ENCODE assay signal across 11 cellular contexts in the genomic region with DNA sequence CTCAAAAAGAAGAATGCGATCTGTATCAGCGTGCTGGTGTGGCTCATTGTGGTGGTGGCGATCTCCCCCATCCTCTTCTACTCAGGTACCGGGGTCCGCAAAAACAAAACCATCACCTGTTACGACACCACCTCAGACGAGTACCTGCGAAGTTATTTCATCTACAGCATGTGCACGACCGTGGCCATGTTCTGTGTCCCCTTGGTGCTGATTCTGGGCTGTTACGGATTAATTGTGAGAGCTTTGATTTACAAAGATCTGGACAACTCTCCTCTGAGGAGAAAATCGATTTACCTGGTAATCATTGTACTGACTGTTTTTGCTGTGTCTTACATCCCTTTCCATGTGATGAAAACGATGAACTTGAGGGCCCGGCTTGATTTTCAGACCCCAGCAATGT. TPM values are rescaled to one million over a fixed set of nuclear protein-coding genes. Genes with fewer than 3 reads are reported as not detected.
A peak's percentile ranks its signal among the peaks of the same experiment; 100 is the strongest.
DNase-seq lines count a peak whose midpoint lies in the region; ATAC-seq, FAIRE-seq and TF ChIP-seq lines count a peak whose summit lies in the region.
"Had no signal": no experiment of that assay in that cellular context is flagged by ENCODE, and none has a peak within 500 bp of the region (broad histone marks: within the 10 kb centered on the region; RNA-seq: fewer than 3 reads in every experiment).

No MANE protein-coding gene starts in this region.

- H3K9me3 ChIP-seq in BLaER1 (no peaks in the 10 kb centered on the region), HUES64 (ENCODE audit: insufficient read depth, low read depth, low read length) (no peaks in the 10 kb centered on the region), H1 (ENCODE audit: insufficient read depth in 2 of 2, low read depth in 1 of 2, low read length in 1 of 2) (no peaks in the 10 kb centered on the region), neural cell (ENCODE audit: low read length) (no peaks in the 10 kb centered on the region)

- H4K8ac ChIP-seq in H1 (ENCODE audit: extremely low read depth, insufficient read depth, low read length), result no peak overlapping the region

- 44% methylated on average over 14 of the region's 14 CpGs for WGBS in HUES64
- WGBS in H1 (ENCODE audit: extremely low coverage in 1 of 2, insufficient coverage in 1 of 2, insufficient read length in 1 of 2, insufficient replicate concordance in 2 of 2, low coverage in 1 of 2, low lambda C conversion rate in 2 of 2, missing lambda C conversion rate in 1 of 2), 2 experiments, result 59% methylated on average over 14 of the region's 14 CpGs; no CpG with 5 or more reads in 1 of the 2 experiments

- H3K36me3 ChIP-seq in BLaER1, result no peaks in the 10 kb centered on the region
- H3K36me3 ChIP-seq in HUES64 (ENCODE audit: insufficient read depth, low read length), result peaks cover 8% of the 10 kb centered on the region; the same call in 1 of the 2 replicates
- H3K36me3 ChIP-seq in H1 (ENCODE audit: control insufficient read depth in 2 of 4, insufficient read depth in 4 of 4, low read length in 3 of 4), result no peaks in the 10 kb centered on the region
- no peaks in the 10 kb centered on the region for H3K36me3 ChIP-seq in neural cell (ENCODE audit: insufficient read depth, low read length)

- no peak overlapping the region for H2AFZ ChIP-seq in H1 (ENCODE audit: low read length)
- H2AFZ ChIP-seq in neural cell (ENCODE audit: low read depth, low read length), result no peak overlapping the region

- POLR2A ChIA-PET in H1 (lab: Charles Lee; ENCODE audit: partially characterized antibody), result interaction anchor here (0.6 to 2.4 kb wide), 2 partner anchors 8 to 316 kb away, joined by 6 to 10 read pairs; no protein-coding TSS in a partner anchor

- no peak for FAIRE-seq in H1 (lab: Jason Lieb, UNC)

- no peak overlapping the region for H2BK15ac ChIP-seq in H1 (ENCODE audit: low read length)

- no peaks in the 10 kb centered on the region for H3K9me2 ChIP-seq in neural cell (ENCODE audit: insufficient read depth, low read length)

- no peak overlapping the region for H2BK5ac ChIP-seq in H1 (ENCODE audit: low read depth, low read length)

- H3K4ac ChIP-seq in H1 (replicated peaks; ENCODE audit: insufficient read length, low read depth, low read length), result no peak overlapping the region

- no peak overlapping the region for H3K14ac ChIP-seq in H1 (ENCODE audit: insufficient read length)

- H3K56ac ChIP-seq in H1 (replicated peaks; ENCODE audit: insufficient read length, low read depth, low read length), result no peak overlapping the region

- H3F3A ChIP-seq in neural cell (ENCODE audit: insufficient read depth, low read length, poor library complexity, severe bottlenecking), result no peaks in the 10 kb centered on the region

- no peak for ATAC-seq in HG03469 (IDR thresholded peaks at IDR 0.05; ENCODE audit: unreplicated experiment)
- no peak for ATAC-seq in HG02885 (IDR thresholded peaks at IDR 0.05; ENCODE audit: poor library complexity, unreplicated experiment)

- TF ChIP-seq CTCF in H1 (IDR thresholded peaks at IDR 0.05; ENCODE audit: control extremely low read depth in 1 of 3, insufficient read depth in 1 of 3, low read depth in 1 of 3, low read length in 3 of 3) (no peak), neural cell (IDR thresholded peaks at IDR 0.05; ENCODE audit: poor library complexity, severe bottlenecking) (no peak)

- H2BK12ac ChIP-seq in H1 (ENCODE audit: low read depth, low read length), result no peak overlapping the region

- H4K91ac ChIP-seq in H1 (replicated peaks; ENCODE audit: insufficient read length, low read length), result no peak overlapping the region

- H3K79me2 ChIP-seq in H1 (ENCODE audit: control insufficient read depth in 1 of 2, insufficient read depth in 2 of 2, low read length in 2 of 2), result peaks cover 0 to 45% of the 10 kb centered on the region in 2 experiments; a peak in 3 of 4 replicates
- no peaks in the 10 kb centered on the region for H3K79me2 ChIP-seq in neural cell (replicated peaks; ENCODE audit: insufficient read depth, low read length)

- H2AK5ac ChIP-seq in H1 (ENCODE audit: low read depth, low read length), result no peak overlapping the region

- TF ChIP-seq RAD21 in H1 (IDR thresholded peaks at IDR 0.05 in 1 of 2, conservative IDR thresholded peaks at IDR 0.05 in 1 of 2; ENCODE audit: low read depth in 2 of 2, low read length in 2 of 2) (no peak), neural cell (conservative IDR thresholded peaks at IDR 0.05) (no peak)

- peaks cover 8% of the 10 kb centered on the region for H3K23me2 ChIP-seq in H1 (ENCODE audit: low read depth, low read length)

- H3K9ac ChIP-seq in BLaER1 (no peak overlapping the region), HUES64 (ENCODE audit: low read depth, low read length) (peak overlapping the region; percentile 85; the same call in 1 of the 2 replicates), H1 (replicated peaks in 1 of 4; ENCODE audit: extremely low read depth in 1 of 4, low read depth in 3 of 4, low read length in 3 of 4) (0 out of 7 replicates have a peak overlapping the region, but pooled peaks of 1 of the 4 experiments have one; percentile 80), neural cell (ENCODE audit: low read length) (no peak overlapping the region)

- DNase-seq in H1 (ENCODE audit: low read depth in 1 of 2, low spot score in 2 of 2) (no peak), NCI-H510A treated with DMSO at 0.1 percent for 48 hours (lab: John Stamatoyannopoulos, UW) (no peak)
- no peak for DNase-seq in stimulated activated CD8-positive, alpha-beta memory T cell treated with anti-CD3 and anti-CD28 coated beads, Interleukin-4, amount 100 ng/mL, for 48 hours
- DNase-seq: DND-41, NCI-H2227 treated with DMSO at 0.1 percent for 48 hours had no signal

- no peaks in the 10 kb centered on the region for H3K79me1 ChIP-seq in H1 (ENCODE audit: low read depth, low read length)

- H2BK20ac ChIP-seq in H1 (ENCODE audit: low read length), result no peak overlapping the region

- CTCF ChIA-PET in H1 (lab: Charles Lee; ENCODE audit: partially characterized antibody), result interaction anchor here (0.6 kb wide), 1 partner anchor 196 kb away, joined by 3 read pairs; no protein-coding TSS in a partner anchor

- 0 out of 2 replicates have a peak, but pooled peaks cover 6% of the 10 kb centered on the region for H3K27me3 ChIP-seq in BLaER1
- peaks cover 31% of the 10 kb centered on the region for H3K27me3 ChIP-seq in HUES64 (ENCODE audit: insufficient read depth, low read length)
- peaks cover 0 to 11% (median 5%) of the 10 kb centered on the region in 4 experiments; a peak in 5 of 7 replicates for H3K27me3 ChIP-seq in H1 (replicated peaks in 1 of 4; ENCODE audit: control insufficient read depth in 3 of 4, extremely low read depth in 1 of 4, insufficient read depth in 3 of 4, low read length in 3 of 4)
- H3K27me3 ChIP-seq in neural cell (ENCODE audit: insufficient read depth, low read depth, low read length), result peaks cover 14% of the 10 kb centered on the region

- H3K4me2 ChIP-seq in BLaER1 (peak overlapping the region; percentile 96), H1 (ENCODE audit: insufficient read depth in 1 of 2, low read depth in 2 of 2, low read length in 2 of 2) (peak overlapping the region; percentile 75 to 80), neural cell (ENCODE audit: low read length) (no peak overlapping the region)

- TF ChIP-seq EP300 in H1 (IDR thresholded peaks at IDR 0.05; ENCODE audit: borderline replicate concordance in 1 of 2, low read depth in 2 of 2, low read length in 2 of 2) (no peak), neural cell (conservative IDR thresholded peaks at IDR 0.05; ENCODE audit: poor library complexity, severe bottlenecking) (no peak)

- no peak for TF ChIP-seq POLR2A in H1 (IDR thresholded peaks at IDR 0.05; ENCODE audit: control extremely low read depth in 1 of 2, low read depth in 2 of 2, low read length in 2 of 2)

- H4K20me1 ChIP-seq in BLaER1 (no peaks in the 10 kb centered on the region), H1 (replicated peaks in 1 of 2; ENCODE audit: control insufficient read depth in 1 of 2, insufficient read depth in 2 of 2, low read length in 2 of 2) (peaks cover 3 to 8% of the 10 kb centered on the region in 2 experiments), neural cell (ENCODE audit: insufficient read depth) (no peaks in the 10 kb centered on the region)

- no peak overlapping the region for H3K18ac ChIP-seq in H1 (ENCODE audit: extremely low read depth, low read length)

- H4K5ac ChIP-seq in H1 (ENCODE audit: insufficient read length, low read depth, low read length), result no peak overlapping the region

- H3K23ac ChIP-seq in H1 (ENCODE audit: insufficient read length), result no peak overlapping the region

- H3K27ac ChIP-seq in BLaER1 (no peak overlapping the region), HUES64 (ENCODE audit: low read depth, low read length) (no peak overlapping the region), H1 (ENCODE audit: low read depth, low read length) (no peak overlapping the region), neural cell (ENCODE audit: low read length) (no peak overlapping the region)
- H3K27ac ChIP-seq: HL-60 had no signal

- peak overlapping the region; percentile 87 for H3K4me3 ChIP-seq in BLaER1
- H3K4me3 ChIP-seq in HUES64 (ENCODE audit: low read length), result peak overlapping the region; percentile 80
- peak overlapping the region; percentile 72 to 86 (median 74) for H3K4me3 ChIP-seq in H1 (ENCODE audit: extremely low read depth in 1 of 4, insufficient read depth in 2 of 4, low read depth in 3 of 4, low read length in 4 of 4)
- peak overlapping the region; percentile 92 for H3K4me3 ChIP-seq in neural cell (ENCODE audit: low read length)

- peaks cover 28% of the 10 kb centered on the region for H3K4me1 ChIP-seq in BLaER1
- peaks cover 20% of the 10 kb centered on the region; the same call in 1 of the 2 replicates for H3K4me1 ChIP-seq in HUES64 (ENCODE audit: insufficient read depth, low read length)
- H3K4me1 ChIP-seq in H1 (replicated peaks in 1 of 4; ENCODE audit: control insufficient read depth in 3 of 4, insufficient read depth in 4 of 4, low read length in 3 of 4), result peaks cover 0 to 5% (median 2%) of the 10 kb centered on the region in 4 experiments; a peak in 3 of 7 replicates

- no peak overlapping the region for H2BK120ac ChIP-seq in H1 (replicated peaks; ENCODE audit: low read depth, low read length)

TF ChIP-seq in H1, 55 proteins besides CTCF, POLR2A, EP300 and RAD21 (continues in another document):
- no peak for TF ChIP-seq SIX5 (IDR thresholded peaks at IDR 0.05; ENCODE audit: low read depth, low read length)

TF ChIP-seq in neural cell, 6 proteins besides CTCF, POLR2A, EP300 and RAD21 (continues in another document):
- no peak for TF ChIP-seq POLR2AphosphoS5 (IDR thresholded peaks at IDR 0.05)

RNA-seq across cellular contexts. Expression of a gene that starts 1.3 kb away (rescaled TPM):
- 14.7 TPM for polyA plus RNA-seq in HUES64 (2013, experiment 1 of 2)
- polyA plus RNA-seq in HUES64 (2013, experiment 2 of 2), result 18.7 TPM
- 25.2 and 28.3 TPM in 2 replicates for total RNA-seq in H1 (2021; fragmentation: NEBNext Ultra II Directional; extraction: Animal tissue kit (Norgen Biotek cat#: 25700))
- polyA plus RNA-seq in H1 (2011; rRNA removed) (6.5 and 6.8 TPM in 2 replicates), neural cell (1.7 and 3.0 TPM in 2 replicates)
- 7.3 TPM for polyA plus RNA-seq in H1 (2011; cell fraction: cytosol; rRNA removed)
- polyA plus RNA-seq in H1 (2011; cell fraction: nucleus; rRNA removed), result 8.2 TPM
- polyA plus RNA-seq in H1 (2012, experiment 1 of 2), result 6.6 to 12.8 TPM (median 8.4 TPM) in 4 replicates
- polyA plus RNA-seq in H1 (2012, experiment 2 of 2), result 0.85 TPM
- polyA plus RNA-seq in H1 (2013, experiment 1 of 2), result 31.6 TPM
- 31.9 TPM for polyA plus RNA-seq in H1 (2013, experiment 2 of 2)
- 18.1 and 23.0 TPM in 2 replicates for polyA minus RNA-seq in H1 (2011; rRNA and poly(A)+ RNA removed)
- polyA minus RNA-seq in H1 (2011; cell fraction: cytosol; rRNA and poly(A)+ RNA removed), result 13.9 TPM
- 30.6 TPM for polyA minus RNA-seq in H1 (2011; cell fraction: nucleus; rRNA and poly(A)+ RNA removed)
- polyA minus RNA-seq in neural cell, result 7.5 and 7.8 TPM in 2 replicates
